ENCODE assay signal across 1 cellular context in genomic region chr1:165828581-165829329, GRCh38.
TF ChIP-seq lines count a peak whose summit lies in the region.

No MANE protein-coding gene starts in this region.

TF ChIP-seq in HepG2, 621 proteins besides CTCF, POLR2A, EP300 and RAD21 (continued from another document and continues in another):
- TF ChIP-seq ZHX2 (IDR thresholded peaks at IDR 0.05; ENCODE audit: low read depth) = no peak
- TF ChIP-seq ZHX2 (CRISPR knock-in tag; IDR thresholded peaks at IDR 0.05; ENCODE audit: borderline replicate concordance) = no peak
- TF ChIP-seq TCF7 (IDR thresholded peaks at IDR 0.05; ENCODE audit: low read depth) = no peak
- no peak for TF ChIP-seq BATF2 (CRISPR knock-in tag; IDR thresholded peaks at IDR 0.05)
- TF ChIP-seq ZBTB7B (CRISPR knock-in tag; IDR thresholded peaks at IDR 0.05) = no peak
- TF ChIP-seq ZBTB49 (CRISPR knock-in tag; IDR thresholded peaks at IDR 0.05; ENCODE audit: borderline replicate concordance) = no peak
- TF ChIP-seq PAX8 (CRISPR knock-in tag; IDR thresholded peaks at IDR 0.05; ENCODE audit: borderline replicate concordance) = no peak
- no peak for TF ChIP-seq MTF1 (CRISPR knock-in tag; IDR thresholded peaks at IDR 0.05)
- TF ChIP-seq MTF2 (CRISPR knock-in tag; IDR thresholded peaks at IDR 0.05; ENCODE audit: borderline replicate concordance) = no peak
- TF ChIP-seq ZSCAN9 (CRISPR knock-in tag; IDR thresholded peaks at IDR 0.05; ENCODE audit: borderline replicate concordance) = no peak
- no peak for TF ChIP-seq ZFP36L2 (CRISPR knock-in tag; IDR thresholded peaks at IDR 0.05)
- no peak for TF ChIP-seq ZNF317 (CRISPR knock-in tag; IDR thresholded peaks at IDR 0.05)
- no peak for TF ChIP-seq HOXD1 (CRISPR knock-in tag; IDR thresholded peaks at IDR 0.05)
- TF ChIP-seq ZNF781 (CRISPR knock-in tag; IDR thresholded peaks at IDR 0.05; ENCODE audit: borderline replicate concordance, not compliant biosample characterization) = peak; percentile 59
- TF ChIP-seq HDAC1 (CRISPR knock-in tag; IDR thresholded peaks at IDR 0.05) = peak; percentile 54
- peak; percentile 4; the same call in 1 of the 2 replicates for TF ChIP-seq GATAD1 (CRISPR knock-in tag; IDR thresholded peaks at IDR 0.05)
- no peak for TF ChIP-seq MAFF (IDR thresholded peaks at IDR 0.05; ENCODE audit: low read depth, low read length)
- no peak for TF ChIP-seq HOXA7 (CRISPR knock-in tag; IDR thresholded peaks at IDR 0.05)
- no peak for TF ChIP-seq ZNF362 (CRISPR knock-in tag; IDR thresholded peaks at IDR 0.05; ENCODE audit: borderline replicate concordance)
- no peak for TF ChIP-seq HBP1 (CRISPR knock-in tag; IDR thresholded peaks at IDR 0.05; ENCODE audit: low read depth)
- no peak for TF ChIP-seq ZNF605 (CRISPR knock-in tag; IDR thresholded peaks at IDR 0.05)
- TF ChIP-seq TFDP2 (CRISPR knock-in tag; IDR thresholded peaks at IDR 0.05) = peak; percentile 69
- no peak for TF ChIP-seq ZNF782 (CRISPR knock-in tag; IDR thresholded peaks at IDR 0.05; ENCODE audit: borderline replicate concordance)
- no peak for TF ChIP-seq SOX6 (IDR thresholded peaks at IDR 0.05)
- TF ChIP-seq SOX6 (CRISPR knock-in tag; IDR thresholded peaks at IDR 0.05) = 0 out of 2 replicates have a peak, but pooled peaks have one; percentile 3
- no peak for TF ChIP-seq ZNF10 (CRISPR knock-in tag; IDR thresholded peaks at IDR 0.05; ENCODE audit: borderline replicate concordance, low read depth)
- no peak for TF ChIP-seq ZNF724P (CRISPR knock-in tag; IDR thresholded peaks at IDR 0.05; ENCODE audit: borderline replicate concordance)
- no peak for TF ChIP-seq REL (CRISPR knock-in tag; conservative IDR thresholded peaks at IDR 0.05)
- no peak for TF ChIP-seq ZNF296 (CRISPR knock-in tag; conservative IDR thresholded peaks at IDR 0.05)
- no peak for TF ChIP-seq ZNF598 (CRISPR knock-in tag; IDR thresholded peaks at IDR 0.05; ENCODE audit: borderline replicate concordance)
- TF ChIP-seq ZNF124 (CRISPR knock-in tag; IDR thresholded peaks at IDR 0.05) = 0 out of 2 replicates have a peak, but pooled peaks have one; percentile 11
- no peak for TF ChIP-seq ZNF567 (CRISPR knock-in tag; IDR thresholded peaks at IDR 0.05; ENCODE audit: borderline replicate concordance)
- TF ChIP-seq ZNF264 (CRISPR knock-in tag; IDR thresholded peaks at IDR 0.05) = no peak
- 0 out of 2 replicates have a peak, but pooled peaks have one; percentile 12 for TF ChIP-seq ZNF235 (CRISPR knock-in tag; IDR thresholded peaks at IDR 0.05; ENCODE audit: borderline replicate concordance)
- no peak for TF ChIP-seq PAWR (CRISPR knock-in tag; IDR thresholded peaks at IDR 0.05; ENCODE audit: borderline replicate concordance)
- no peak for TF ChIP-seq NR0B2 (CRISPR knock-in tag; IDR thresholded peaks at IDR 0.05)
- no peak for TF ChIP-seq CENPBD1 (CRISPR knock-in tag; IDR thresholded peaks at IDR 0.05; ENCODE audit: borderline replicate concordance, low read depth)
- no peak for TF ChIP-seq PLSCR1 (CRISPR knock-in tag; IDR thresholded peaks at IDR 0.05; ENCODE audit: borderline replicate concordance)
- no peak for TF ChIP-seq ZNF83 (CRISPR knock-in tag; IDR thresholded peaks at IDR 0.05; ENCODE audit: borderline replicate concordance)
- no peak for TF ChIP-seq MXD3 (CRISPR knock-in tag; IDR thresholded peaks at IDR 0.05)
- peak; percentile 24; the same call in 1 of the 2 replicates for TF ChIP-seq FOSL2 (CRISPR knock-in tag; IDR thresholded peaks at IDR 0.05)
- TF ChIP-seq ZNF564 (CRISPR knock-in tag; IDR thresholded peaks at IDR 0.05) = no peak
- TF ChIP-seq ZNF432 (CRISPR knock-in tag; IDR thresholded peaks at IDR 0.05; ENCODE audit: borderline replicate concordance) = no peak
- no peak for TF ChIP-seq ZSCAN31 (CRISPR knock-in tag; IDR thresholded peaks at IDR 0.05; ENCODE audit: low read depth)
- no peak for TF ChIP-seq ZNF205 (CRISPR knock-in tag; IDR thresholded peaks at IDR 0.05)
- no peak for TF ChIP-seq ZNF790 (CRISPR knock-in tag; IDR thresholded peaks at IDR 0.05; ENCODE audit: borderline replicate concordance)
- no peak for TF ChIP-seq BRF2 (CRISPR knock-in tag; IDR thresholded peaks at IDR 0.05)
- no peak for TF ChIP-seq ETV6 (CRISPR knock-in tag; conservative IDR thresholded peaks at IDR 0.05)
- TF ChIP-seq GLI4 (CRISPR knock-in tag; IDR thresholded peaks at IDR 0.05; ENCODE audit: borderline replicate concordance) = no peak
- TF ChIP-seq FOXO1 (CRISPR knock-in tag; IDR thresholded peaks at IDR 0.05) = no peak
- TF ChIP-seq KAT2B (IDR thresholded peaks at IDR 0.05; ENCODE audit: borderline replicate concordance, low read depth, low read length) = no peak
- no peak for TF ChIP-seq ZNF546 (CRISPR knock-in tag; conservative IDR thresholded peaks at IDR 0.05)
